Comparison of ENCODE assay signal across 10 cellular contexts in the genomic region with DNA sequence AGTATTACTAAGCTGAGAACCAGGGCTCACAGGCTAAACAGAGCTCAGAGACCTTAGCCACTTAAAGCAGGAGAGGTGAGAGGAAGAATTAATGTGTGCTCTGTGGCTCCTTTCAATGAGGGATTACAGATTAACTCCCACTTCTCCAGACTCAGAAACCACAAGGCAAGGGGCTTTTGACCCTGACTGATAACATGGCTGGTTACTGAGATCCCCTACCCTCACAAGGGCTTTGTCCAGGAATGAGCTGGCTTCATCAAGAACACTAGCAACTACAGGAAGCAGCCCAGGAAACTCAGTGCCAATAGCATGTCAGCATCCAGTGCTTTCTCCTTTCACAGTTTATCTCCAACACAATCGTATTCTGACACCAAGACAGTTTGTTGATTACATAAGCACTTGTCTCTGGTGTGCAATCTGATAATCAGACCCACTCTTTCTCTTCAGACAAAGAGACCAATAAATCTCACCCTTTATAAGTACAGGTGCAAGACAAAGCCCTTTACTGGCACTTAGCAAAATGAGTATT. TPM values are rescaled to one million over a fixed set of nuclear protein-coding genes. Genes with fewer than 3 reads are reported as not detected.
A peak's percentile ranks its signal among the peaks of the same experiment; 100 is the strongest.
DNase-seq lines count a peak whose midpoint lies in the region; ATAC-seq and TF ChIP-seq lines count a peak whose summit lies in the region.
"Had no signal": no experiment of that assay in that cellular context is flagged by ENCODE, and none has a peak within 500 bp of the region (broad histone marks: within the 10 kb centered on the region; RNA-seq: fewer than 3 reads in every experiment).

No MANE protein-coding gene starts in this region.

- H3F3A ChIP-seq in neural cell (ENCODE audit: insufficient read depth, low read length, poor library complexity, severe bottlenecking) = no peaks in the 10 kb centered on the region

- H3K27me3 ChIP-seq in WERI-Rb-1 (ENCODE audit: insufficient read depth, low read depth, severe bottlenecking) = no peaks in the 10 kb centered on the region
- H3K27me3 ChIP-seq in neural cell (ENCODE audit: insufficient read depth, low read depth, low read length) = no peaks in the 10 kb centered on the region
- H3K27me3 ChIP-seq in right lobe of liver = no peaks in the 10 kb centered on the region

- TF ChIP-seq RAD21 in neural cell (conservative IDR thresholded peaks at IDR 0.05) = no peak

- WGBS in right lobe of liver (ENCODE audit: insufficient coverage, low coverage, low lambda C conversion rate, missing lambda C conversion rate) = 0% methylated on average over 1 of the region's 1 CpG

- ATAC-seq in GM19463 (IDR thresholded peaks at IDR 0.05; ENCODE audit: unreplicated experiment) (peak; percentile 77), right lobe of liver (no peak)

- H3K36me3 ChIP-seq in WERI-Rb-1 = peaks cover 57% of the 10 kb centered on the region
- no peaks in the 10 kb centered on the region for H3K36me3 ChIP-seq in neural cell (ENCODE audit: insufficient read depth, low read length)
- H3K36me3 ChIP-seq in right lobe of liver = peaks cover 0 to 26% (median 5%) of the 10 kb centered on the region in 4 donors

- H3K9me2 ChIP-seq in neural cell (ENCODE audit: insufficient read depth, low read length) = no peaks in the 10 kb centered on the region

- H3K79me2 ChIP-seq in neural cell (replicated peaks; ENCODE audit: insufficient read depth, low read length) = no peaks in the 10 kb centered on the region

- TF ChIP-seq CTCF in WERI-Rb-1 (IDR thresholded peaks at IDR 0.05; ENCODE audit: low read depth, low read length) (no peak), neural cell (IDR thresholded peaks at IDR 0.05; ENCODE audit: poor library complexity, severe bottlenecking) (no peak), GM20000 (IDR thresholded peaks at IDR 0.05; ENCODE audit: extremely low read depth, missing control alignments) (no peak), right lobe of liver (IDR thresholded peaks at IDR 0.05) (no peak)

- H3K4me1 ChIP-seq in right lobe of liver = no peaks in the 10 kb centered on the region

- no peak overlapping the region for H3K4me3 ChIP-seq in WERI-Rb-1 (ENCODE audit: low read depth, low read length)
- no peak overlapping the region for H3K4me3 ChIP-seq in neural cell (ENCODE audit: low read length)
- no peak overlapping the region for H3K4me3 ChIP-seq in right lobe of liver

- no peak overlapping the region for H3K9ac ChIP-seq in neural cell (ENCODE audit: low read length)

- H3K9me3 ChIP-seq in WERI-Rb-1 (ENCODE audit: severe bottlenecking) = no peaks in the 10 kb centered on the region
- no peaks in the 10 kb centered on the region for H3K9me3 ChIP-seq in neural cell (ENCODE audit: low read length)
- no peaks in the 10 kb centered on the region for H3K9me3 ChIP-seq in right lobe of liver

- no peaks in the 10 kb centered on the region for H4K20me1 ChIP-seq in neural cell (ENCODE audit: insufficient read depth)

- peak overlapping the region; percentile 21 for H3K4me2 ChIP-seq in neural cell (ENCODE audit: low read length)

- intact Hi-C loops in right lobe of liver (cut with DNase I) = no loop called here

- TF ChIP-seq POLR2A in right lobe of liver (IDR thresholded peaks at IDR 0.05) = no peak

- DNase-seq in NCI-H1436 (lab: John Stamatoyannopoulos, UW) (peak; percentile 73), WERI-Rb-1 (peak; percentile 65), GM20000 (ENCODE audit: low spot score) (no peak), right lobe of liver (no peak)
- DNase-seq in stimulated activated CD4-positive, alpha-beta T cell treated with anti-CD3 and anti-CD28 coated beads, Interleukin-4, amount 100 ng/mL, for 24 hours = no peak
- DNase-seq: activated gamma-delta T cell treated with Interleukin-2 at 50 U/mL for 16 hours, DND-41 had no signal

- peak; percentile 43 for TF ChIP-seq EP300 in neural cell (conservative IDR thresholded peaks at IDR 0.05; ENCODE audit: poor library complexity, severe bottlenecking)

- no peak overlapping the region for H2AFZ ChIP-seq in neural cell (ENCODE audit: low read depth, low read length)

- H3K27ac ChIP-seq in WERI-Rb-1 = peak overlapping the region; percentile 70
- H3K27ac ChIP-seq in neural cell (ENCODE audit: low read length) = no peak overlapping the region
- H3K27ac ChIP-seq in right lobe of liver = no peak overlapping the region
- H3K27ac ChIP-seq: VCaP had no signal

TF ChIP-seq in neural cell, 6 proteins besides CTCF, POLR2A, EP300 and RAD21:
- TF ChIP-seq MXI1 (conservative IDR thresholded peaks at IDR 0.05; ENCODE audit: poor library complexity, severe bottlenecking) = no peak
- peak; percentile 25 for TF ChIP-seq POLR2AphosphoS5 (IDR thresholded peaks at IDR 0.05)
TF ChIP-seq in neural cell: peak in this region for 1.

RNA-seq across cellular contexts. Expression of a gene that starts 38.8 kb away (rescaled TPM):
- 92.5 and 109 TPM in 2 replicates for polyA plus RNA-seq in neural cell
- 54.8 and 57.2 TPM in 2 replicates for polyA minus RNA-seq in neural cell
- 10 to 100 TPM; 20.6 to 30.6 (median 23.8) TPM for total RNA-seq in right lobe of liver

Comparison
In these comparisons a context has a peak if more than half of its experiments do, and no peak if none do; other contexts are left out.
1. DNase-seq: peak in NCI-H1436 (single experiment) and WERI-Rb-1 (single experiment); none in GM20000 (single experiment), right lobe of liver (0 of 3) and stimulated activated CD4-positive, alpha-beta T cell treated with anti-CD3 and anti-CD28 coated beads, Interleukin-4, amount 100 ng/mL, for 24 hours (single experiment).